19 cellular contexts compared by ENCODE assay signal in genomic region chr2:223787358-223787757, GRCh38. TPM values are rescaled to one million over a fixed set of nuclear protein-coding genes. Genes with fewer than 3 reads are reported as not detected.
DNase-seq lines count a peak whose midpoint lies in the region; ATAC-seq and TF ChIP-seq lines count a peak whose summit lies in the region.
"Had no signal": no experiment of that assay in that cellular context is flagged by ENCODE, and none has a peak within 500 bp of the region (broad histone marks: within the 10 kb centered on the region; RNA-seq: fewer than 3 reads in every experiment).

No MANE protein-coding gene starts in this region.

- H3K4me1 Mint-ChIP-seq in MCF 10A (ENCODE audit: insufficient read depth, unreplicated experiment) (no peaks in the 10 kb centered on the region), IgD-negative memory B cell (peaks cover 39 to 48% (median 46%) of the 10 kb centered on the region in 3 donors)

- no peak overlapping the region for H3K4me3 ChIP-seq in mammary epithelial cell (replicated peaks in 1 of 3; ENCODE audit: insufficient read depth in 1 of 3, low read depth in 2 of 3, low read length in 3 of 3)
- H3K4me3 ChIP-seq: tibial nerve had no signal

- no TSS peak for BruUV-seq in MCF 10A (replicated peaks; lab: Mats Ljungman, UMichigan)
- no TSS peak for BruUV-seq in mammary epithelial cell (replicated peaks; lab: Mats Ljungman, UMichigan)

- ATAC-seq in HG02852 (IDR thresholded peaks at IDR 0.05; ENCODE audit: unreplicated experiment): peak; percentile 46
- ATAC-seq: effector memory CD8-positive, alpha-beta T cell had no signal

- H3K9me3 ChIP-seq in mammary epithelial cell (replicated peaks; ENCODE audit: insufficient read depth, low read length): peaks cover 2% of the 10 kb centered on the region

- dilution Hi-C loops in mammary epithelial cell (cut with HindIII; ENCODE audit: low sequenced_read_pairs): no loop called here

- H3K27me3 ChIP-seq in mammary epithelial cell (ENCODE audit: insufficient read depth, low read length): no peaks in the 10 kb centered on the region
- H3K27me3 ChIP-seq: tibial nerve had no signal

- no peak overlapping the region for H3K9ac ChIP-seq in mammary epithelial cell (ENCODE audit: insufficient read depth, low read length)

- no peak overlapping the region for H3K4me3 Mint-ChIP-seq in MCF 10A (ENCODE audit: unreplicated experiment)
- H3K4me3 Mint-ChIP-seq in IgD-negative memory B cell: peak overlapping the region in 3 of 4 donors; percentile 3 to 85 (median 81)
- H3K4me3 Mint-ChIP-seq: activated naive CD4-positive, alpha-beta T cell treated with anti-CD3 and anti-CD28 coated beads for 36 hours; effector memory CD8-positive, alpha-beta T cell; immature natural killer cell had no signal

- H3K36me3 ChIP-seq in mammary epithelial cell (ENCODE audit: insufficient read depth, low read length): no peaks in the 10 kb centered on the region
- H3K36me3 ChIP-seq: tibial nerve had no signal

- H2AFZ ChIP-seq in mammary epithelial cell (ENCODE audit: low read depth, low read length): no peak overlapping the region

- in situ Hi-C loops in mammary epithelial cell (cut with MboI; ENCODE audit: low sequenced_read_pairs in 2 of 2): loop anchor here in 1 of 2 donors (25.0 kb wide), 1 partner anchor 550 kb away; no protein-coding TSS in a partner anchor

- H3K4me1 ChIP-seq in mammary epithelial cell (ENCODE audit: insufficient read depth, low read length): peaks cover 3% of the 10 kb centered on the region
- H3K4me1 ChIP-seq: tibial nerve had no signal

- H3K4me2 ChIP-seq in mammary epithelial cell (ENCODE audit: insufficient read depth, low read depth, low read length): no peak overlapping the region

- POLR2A ChIA-PET in MCF 10A (lab: Yijun Ruan, JAX): interaction anchor here (1.3 to 1.5 kb wide), 2 partner anchors 9 kb away, joined by 3 to 4 read pairs; no protein-coding TSS in a partner anchor

- no peaks in the 10 kb centered on the region for H3K27me3 Mint-ChIP-seq in MCF 10A (ENCODE audit: insufficient read depth, unreplicated experiment)
- H3K27me3 Mint-ChIP-seq in IgD-negative memory B cell: no peaks in the 10 kb centered on the region
- H3K27me3 Mint-ChIP-seq: effector memory CD8-positive, alpha-beta T cell had no signal

- H3K79me2 ChIP-seq in mammary epithelial cell (ENCODE audit: insufficient read depth, low read length): peaks cover 83% of the 10 kb centered on the region

- intact Hi-C loops in MCF 10A (cut with micrococcal nuclease) (no loop called here), mammary epithelial cell (cut with micrococcal nuclease) (no loop called here)

- TF ChIP-seq CTCF in MCF 10A (IDR thresholded peaks at IDR 0.05; ENCODE audit: unreplicated experiment) (no peak), mammary epithelial cell (conservative IDR thresholded peaks at IDR 0.05 in 1 of 2, IDR thresholded peaks at IDR 0.05 in 1 of 2; ENCODE audit: extremely low read depth in 1 of 2, insufficient read depth in 1 of 2, low read depth in 1 of 2, low read length in 2 of 2) (no peak)

- H3K27ac Mint-ChIP-seq in MCF 10A (ENCODE audit: low read depth, unreplicated experiment) (peak overlapping the region; percentile 18), IgD-negative memory B cell (peak overlapping the region; percentile 32 to 95 (median 77))
- H3K27ac Mint-ChIP-seq: activated naive CD4-positive, alpha-beta T cell treated with anti-CD3 and anti-CD28 coated beads for 36 hours; effector memory CD8-positive, alpha-beta T cell had no signal

- DNase-seq in MCF 10A (ENCODE audit: unreplicated experiment) (no peak), mammary epithelial cell (no peak), NCI-H510A treated with DMSO at 0.1 percent for 48 hours (lab: John Stamatoyannopoulos, UW) (no peak), occipital lobe (lab: John Stamatoyannopoulos, UW) (no peak), kidney tubule cell (ENCODE audit: low spot score) (no peak)
- no peak for DNase-seq in NK-92 treated with Interleukin-12 subunit alpha and Interleukin-12 subunit beta, amount 100 ng/mL, for 24 hours (lab: John Stamatoyannopoulos, UW)
- DNase-seq: 8988T; activated naive CD4-positive, alpha-beta T cell treated with anti-CD3 and anti-CD28 coated beads for 36 hours; effector memory CD8-positive, alpha-beta T cell; foreskin melanocyte; immature natural killer cell; midbrain; NCI-H146; NCI-H526 treated with DMSO at 0.1 percent for 48 hours; Right ventricle myocardium superior; stimulated activated CD4-positive, alpha-beta T cell treated with anti-CD3 and anti-CD28 coated beads, Interleukin-15, amount 100 ng/mL, for 24 hours had no signal

- CTCF ChIA-PET in MCF 10A (lab: Yijun Ruan, JAX) (interaction anchor here (1.5 to 2.3 kb wide), 3 partner anchors 9 to 25 kb away, joined by 6 to 11 read pairs (median 7); no protein-coding TSS in a partner anchor), mammary epithelial cell (lab: Charles Lee; ENCODE audit: low non-redundant PET) (no interaction called here)

- H3K36me3 Mint-ChIP-seq in MCF 10A (ENCODE audit: insufficient read depth, unreplicated experiment): no peaks in the 10 kb centered on the region
- H3K36me3 Mint-ChIP-seq in IgD-negative memory B cell: peaks cover 10% of the 10 kb centered on the region

- no peaks in the 10 kb centered on the region for H4K20me1 ChIP-seq in mammary epithelial cell (ENCODE audit: insufficient read depth, low read length)

- H3K27ac ChIP-seq in mammary epithelial cell (ENCODE audit: insufficient read depth, low read depth, low read length): no peak overlapping the region
- H3K27ac ChIP-seq: tibial nerve had no signal

- H3K9me3 Mint-ChIP-seq in MCF 10A (ENCODE audit: unreplicated experiment): no peaks in the 10 kb centered on the region
- H3K9me3 Mint-ChIP-seq in IgD-negative memory B cell: no peaks in the 10 kb centered on the region
- H3K9me3 Mint-ChIP-seq: activated naive CD4-positive, alpha-beta T cell treated with anti-CD3 and anti-CD28 coated beads for 36 hours; effector memory CD8-positive, alpha-beta T cell; immature natural killer cell had no signal

- WGBS in mammary epithelial cell (ENCODE audit: low coverage, missing lambda C conversion rate): 85% methylated on average over 2 of the region's 2 CpGs

RNA-seq across cellular contexts. Expression of gene AP1S3, which starts 50.0 kb away (rescaled TPM):
- total RNA-seq in MCF 10A (2022) (56.9 and 57.7 TPM in 2 replicates), mammary epithelial cell (10 to 100 TPM; 32.0 to 41.1 TPM), occipital lobe (2.7 TPM)
- polyA plus RNA-seq in mammary epithelial cell (26.0 TPM), IgD-negative memory B cell (23.0 TPM)
- polyA minus RNA-seq in mammary epithelial cell: 20.5 TPM
